In the genomic region with DNA sequence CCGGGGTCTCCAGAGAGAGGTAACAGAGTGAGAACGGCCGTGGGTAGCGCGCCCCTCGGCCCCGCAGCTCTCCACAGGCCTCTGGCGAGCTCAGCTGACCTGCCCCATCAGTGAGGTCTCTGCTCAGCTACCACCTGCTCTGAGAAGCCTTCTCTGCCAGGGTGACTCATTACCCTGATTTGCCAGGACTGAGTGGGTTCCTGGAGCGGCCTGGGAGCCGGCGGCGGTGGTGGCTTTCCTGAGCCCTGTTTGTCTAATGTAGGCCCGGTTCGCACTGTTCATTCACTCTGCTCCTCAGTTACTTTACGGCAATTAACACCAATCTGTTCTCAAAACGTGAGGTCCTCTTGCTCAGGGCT, we compare ENCODE assay signal across 2 cellular contexts.
TF ChIP-seq lines count a peak whose summit lies in the region.

No MANE protein-coding gene starts in this region.

TF ChIP-seq in GM23338, 12 proteins besides CTCF, POLR2A, EP300 and RAD21 (continues in another document):
- no peak for TF ChIP-seq NANOG (IDR thresholded peaks at IDR 0.05; ENCODE audit: borderline replicate concordance)
- no peak for TF ChIP-seq EZH2phosphoT487 (IDR thresholded peaks at IDR 0.05; ENCODE audit: unreplicated experiment)
- TF ChIP-seq ZNF114 (CRISPR knock-in tag; IDR thresholded peaks at IDR 0.05) = no peak
- TF ChIP-seq POLR2AphosphoS5 (IDR thresholded peaks at IDR 0.05; ENCODE audit: low read depth) = no peak
- no peak for TF ChIP-seq STAT1 (IDR thresholded peaks at IDR 0.05; ENCODE audit: unreplicated experiment)
- no peak for TF ChIP-seq JUNB (IDR thresholded peaks at IDR 0.05; ENCODE audit: unreplicated experiment)
- TF ChIP-seq, protein P1, sequence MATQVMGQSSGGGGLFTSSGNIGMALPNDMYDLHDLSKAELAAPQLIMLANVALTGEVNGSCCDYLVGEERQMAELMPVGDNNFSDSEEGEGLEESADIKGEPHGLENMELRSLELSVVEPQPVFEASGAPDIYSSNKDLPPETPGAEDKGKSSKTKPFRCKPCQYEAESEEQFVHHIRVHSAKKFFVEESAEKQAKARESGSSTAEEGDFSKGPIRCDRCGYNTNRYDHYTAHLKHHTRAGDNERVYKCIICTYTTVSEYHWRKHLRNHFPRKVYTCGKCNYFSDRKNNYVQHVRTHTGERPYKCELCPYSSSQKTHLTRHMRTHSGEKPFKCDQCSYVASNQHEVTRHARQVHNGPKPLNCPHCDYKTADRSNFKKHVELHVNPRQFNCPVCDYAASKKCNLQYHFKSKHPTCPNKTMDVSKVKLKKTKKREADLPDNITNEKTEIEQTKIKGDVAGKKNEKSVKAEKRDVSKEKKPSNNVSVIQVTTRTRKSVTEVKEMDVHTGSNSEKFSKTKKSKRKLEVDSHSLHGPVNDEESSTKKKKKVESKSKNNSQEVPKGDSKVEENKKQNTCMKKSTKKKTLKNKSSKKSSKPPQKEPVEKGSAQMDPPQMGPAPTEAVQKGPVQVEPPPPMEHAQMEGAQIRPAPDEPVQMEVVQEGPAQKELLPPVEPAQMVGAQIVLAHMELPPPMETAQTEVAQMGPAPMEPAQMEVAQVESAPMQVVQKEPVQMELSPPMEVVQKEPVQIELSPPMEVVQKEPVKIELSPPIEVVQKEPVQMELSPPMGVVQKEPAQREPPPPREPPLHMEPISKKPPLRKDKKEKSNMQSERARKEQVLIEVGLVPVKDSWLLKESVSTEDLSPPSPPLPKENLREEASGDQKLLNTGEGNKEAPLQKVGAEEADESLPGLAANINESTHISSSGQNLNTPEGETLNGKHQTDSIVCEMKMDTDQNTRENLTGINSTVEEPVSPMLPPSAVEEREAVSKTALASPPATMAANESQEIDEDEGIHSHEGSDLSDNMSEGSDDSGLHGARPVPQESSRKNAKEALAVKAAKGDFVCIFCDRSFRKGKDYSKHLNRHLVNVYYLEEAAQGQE (IDR thresholded peaks at IDR 0.05; ENCODE audit: unreplicated experiment) = no peak
- TF ChIP-seq ETS1 (IDR thresholded peaks at IDR 0.05) = no peak
- no peak for TF ChIP-seq CREB1 (CRISPR knock-in tag; IDR thresholded peaks at IDR 0.05; ENCODE audit: low read depth)
- TF ChIP-seq ZNF331 (CRISPR knock-in tag; IDR thresholded peaks at IDR 0.05; ENCODE audit: low read depth) = no peak
- no peak for TF ChIP-seq ZNF462 (CRISPR knock-in tag; IDR thresholded peaks at IDR 0.05)

TF ChIP-seq in H1, 55 proteins besides CTCF, POLR2A, EP300 and RAD21:
- TF ChIP-seq JUN (IDR thresholded peaks at IDR 0.05; ENCODE audit: low read depth, low read length) (no peak), E2F6 (IDR thresholded peaks at IDR 0.05) (peak; percentile 13; the same call in 1 of the 2 replicates)
